ENCODE assay signal across 15 cellular contexts in the genomic region with DNA sequence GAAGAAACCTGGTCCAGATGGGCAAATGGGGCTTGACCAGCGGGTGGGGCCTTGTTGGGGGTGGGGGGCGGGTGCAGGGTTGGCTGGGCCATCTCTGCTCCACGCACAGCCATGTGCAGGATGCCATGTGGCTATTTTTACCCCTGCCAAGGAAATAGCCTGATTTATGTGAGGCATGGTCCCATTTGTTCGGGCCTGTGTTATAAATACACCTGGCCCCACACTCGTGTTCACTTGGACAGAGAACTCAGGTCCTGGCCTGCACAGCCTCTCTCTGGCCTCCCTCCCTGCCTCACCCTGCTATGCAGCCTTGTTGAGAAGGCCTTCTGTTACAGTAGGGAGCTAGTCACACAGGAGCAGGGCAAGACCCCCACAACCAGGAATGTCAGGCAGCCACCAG.
"Had no signal": no experiment of that assay in that cellular context is flagged by ENCODE, and none has a peak within 500 bp of the region (broad histone marks: within the 10 kb centered on the region; RNA-seq: fewer than 3 reads in every experiment).

No MANE protein-coding gene starts in this region.

- DNase-seq: activated CD4-positive, alpha-beta T cell treated with anti-CD3 and anti-CD28 coated beads for 48 hours; activated naive CD4-positive, alpha-beta T cell; colonic mucosa; effector CD4-positive, alpha-beta T cell; kidney; midbrain; naive B cell; stimulated activated CD4-positive, alpha-beta T cell treated with anti-CD3 and anti-CD28 coated beads, Interleukin-2, amount 100 ng/mL, for 48 hours; stimulated activated CD8-positive, alpha-beta memory T cell treated with anti-CD3 and anti-CD28 coated beads, Interleukin-4, amount 100 ng/mL, for 48 hours; stomach; T-helper 1 cell had no signal

- H3K9me3 Mint-ChIP-seq: activated T-helper 1 cell treated with anti-CD3 and anti-CD28 coated beads, Interleukin-12 subunit alpha, Interleukin-12 subunit beta, Interleukin-2, Interleukin-4 antibody, amounts not matched to agents 30 ng/mL and 10 ng/mL and 1 ng/mL, durations not matched to agents 14 hours and 24 hours and 36 hours had no signal

- H3K9me3 ChIP-seq: colonic mucosa, prostate gland, stomach, thoracic aorta had no signal

- H3K4me3 Mint-ChIP-seq: activated T-helper 1 cell treated with anti-CD3 and anti-CD28 coated beads, Interleukin-12 subunit alpha, Interleukin-12 subunit beta, Interleukin-2, Interleukin-4 antibody, amounts not matched to agents 30 ng/mL and 10 ng/mL and 1 ng/mL, durations not matched to agents 14 hours and 24 hours and 36 hours; naive B cell had no signal

- H3K27ac ChIP-seq: cardiac muscle cell, colonic mucosa, prostate gland had no signal

- H3K27me3 ChIP-seq: cardiac muscle cell, colonic mucosa had no signal

- H3K27ac Mint-ChIP-seq: activated T-helper 1 cell treated with anti-CD3 and anti-CD28 coated beads, Interleukin-12 subunit alpha, Interleukin-12 subunit beta, Interleukin-2, Interleukin-4 antibody, amounts not matched to agents 30 ng/mL and 10 ng/mL and 1 ng/mL, durations not matched to agents 14 hours and 24 hours and 36 hours; naive B cell had no signal

- H3K36me3 Mint-ChIP-seq: naive B cell had no signal

- H3K4me1 ChIP-seq: colonic mucosa, prostate gland had no signal
